ENCODE assay signal across 8 cellular contexts in genomic region chr17:67520282-67520906, GRCh38.
DNase-seq lines count a peak whose midpoint lies in the region; FAIRE-seq and TF ChIP-seq lines count a peak whose summit lies in the region.

No MANE protein-coding gene starts in this region.

- no peak for FAIRE-seq in D721Med (lab: Jason Lieb, UNC)

- no peak overlapping the region for H3K27ac ChIP-seq in fibroblast of lung (ENCODE audit: insufficient read depth, low read length)
- H3K27ac ChIP-seq in skeletal muscle tissue (ENCODE audit: low read depth, low read length), result no peak overlapping the region
- no peak overlapping the region for H3K27ac ChIP-seq in MM.1S (ENCODE audit: low read length)

- H3K79me2 ChIP-seq in fibroblast of lung (ENCODE audit: control insufficient read depth, insufficient read depth, low read length) (no peaks in the 10 kb centered on the region), MM.1S (ENCODE audit: low read length) (peaks cover 3% of the 10 kb centered on the region; the same call in 1 of the 2 replicates)

- DNase-seq in GM12865 (ENCODE audit: low read depth), result peak; percentile 76
- DNase-seq in NCI-H69 (lab: John Stamatoyannopoulos, UW), result peak; percentile 44
- DNase-seq in fibroblast of lung (ENCODE audit: low read depth in 2 of 2), result peak; percentile 70 to 84
- no peak for DNase-seq in D721Med (ENCODE audit: insufficient read length, low spot score)
- DNase-seq in erythroblast (lab: John Stamatoyannopoulos, UW), result no peak
- DNase-seq in MM.1S, result no peak
- no peak for DNase-seq in NAMALWA (ENCODE audit: low spot score)

- H3K27me3 ChIP-seq in fibroblast of lung (ENCODE audit: control insufficient read depth, insufficient read depth, low read length), result no peaks in the 10 kb centered on the region
- peaks cover 0 to 4% (median 0%) of the 10 kb centered on the region in 3 donors for H3K27me3 ChIP-seq in skeletal muscle tissue (ENCODE audit: control insufficient read depth in 3 of 3, insufficient read depth in 3 of 3, low read length in 3 of 3)
- no peaks in the 10 kb centered on the region for H3K27me3 ChIP-seq in MM.1S (replicated peaks; ENCODE audit: insufficient read depth, low read length)

- H3K36me3 ChIP-seq in fibroblast of lung (ENCODE audit: control insufficient read depth, insufficient read depth, low read length), result no peaks in the 10 kb centered on the region
- H3K36me3 ChIP-seq in skeletal muscle tissue (ENCODE audit: control insufficient read depth in 3 of 3, insufficient read depth in 3 of 3, low read length in 3 of 3), result no peaks in the 10 kb centered on the region
- no peaks in the 10 kb centered on the region for H3K36me3 ChIP-seq in MM.1S (replicated peaks; ENCODE audit: insufficient read depth, low read length)

- H4K20me1 ChIP-seq in fibroblast of lung (ENCODE audit: control insufficient read depth, extremely low read depth, insufficient read depth, low read length) (no peaks in the 10 kb centered on the region), MM.1S (ENCODE audit: insufficient read depth, low read length) (no peaks in the 10 kb centered on the region)

- H3K4me3 ChIP-seq in GM12865 (ENCODE audit: low read depth, low read length) (peak overlapping the region; percentile 29), fibroblast of lung (replicated peaks in 1 of 4; ENCODE audit: control extremely low read depth in 1 of 4, insufficient read depth in 1 of 4, low read depth in 3 of 4, low read length in 4 of 4) (peak overlapping the region in 2 of 4 experiments; percentile 24 to 35), skeletal muscle tissue (ENCODE audit: low read length in 3 of 3) (peak overlapping the region; percentile 54 to 61 (median 55)), MM.1S (ENCODE audit: low read length) (no peak overlapping the region)

- TF ChIP-seq CTCF in GM12865 (IDR thresholded peaks at IDR 0.05; ENCODE audit: insufficient read depth, low read depth, low read length, missing control alignments) (no peak), fibroblast of lung (conservative IDR thresholded peaks at IDR 0.05 in 1 of 2, IDR thresholded peaks at IDR 0.05 in 1 of 2; ENCODE audit: low read depth in 1 of 2, low read length in 2 of 2) (no peak), D721Med (IDR thresholded peaks at IDR 0.05; ENCODE audit: insufficient read depth, missing control alignments) (no peak), MM.1S (IDR thresholded peaks at IDR 0.05; ENCODE audit: low read length) (no peak)

- H2AFZ ChIP-seq in fibroblast of lung (ENCODE audit: low read length) (no peak overlapping the region), MM.1S (ENCODE audit: low read length) (no peak overlapping the region)

- no peaks in the 10 kb centered on the region for H3K9me2 ChIP-seq in MM.1S (replicated peaks; ENCODE audit: insufficient read depth, low read length)

- no peak for TF ChIP-seq POLR2A in erythroblast (IDR thresholded peaks at IDR 0.05; ENCODE audit: low read length)

- H3K4me1 ChIP-seq in fibroblast of lung (ENCODE audit: control insufficient read depth, extremely low read depth, insufficient read depth, low read length) (peaks cover 6% of the 10 kb centered on the region), skeletal muscle tissue (ENCODE audit: control insufficient read depth in 3 of 3, insufficient read depth in 3 of 3, low read length in 3 of 3) (peaks cover 11 to 27% (median 20%) of the 10 kb centered on the region in 3 donors), MM.1S (ENCODE audit: low read length) (peaks cover under 1% of the 10 kb centered on the region; the same call in 1 of the 2 replicates)

- no peak overlapping the region for H3K9ac ChIP-seq in fibroblast of lung (ENCODE audit: insufficient read depth, low read length)
- peak overlapping the region in 2 of 3 donors; percentile 28 to 51 for H3K9ac ChIP-seq in skeletal muscle tissue (ENCODE audit: low read depth in 1 of 3, low read length in 3 of 3)
- no peak overlapping the region for H3K9ac ChIP-seq in MM.1S (ENCODE audit: low read length)

- no peaks in the 10 kb centered on the region for H3F3A ChIP-seq in MM.1S (ENCODE audit: insufficient read depth, low read length)

- H3K9me3 ChIP-seq in fibroblast of lung (ENCODE audit: control insufficient read depth, insufficient read depth, low read depth, low read length), result no peaks in the 10 kb centered on the region
- no peaks in the 10 kb centered on the region for H3K9me3 ChIP-seq in skeletal muscle tissue (ENCODE audit: control insufficient read depth in 3 of 3, low read length in 3 of 3)
- no peaks in the 10 kb centered on the region for H3K9me3 ChIP-seq in MM.1S (replicated peaks; ENCODE audit: insufficient read depth, low read length)

- peak overlapping the region; percentile 88 for H3K4me2 ChIP-seq in fibroblast of lung (ENCODE audit: extremely low read depth, insufficient read depth, low read length)
- H3K4me2 ChIP-seq in MM.1S (ENCODE audit: low read depth, low read length), result no peak overlapping the region

Comparison
In these comparisons a context has a peak if more than half of its experiments do, and no peak if none do; other contexts are left out.
1. DNase-seq: peak in GM12865 (single experiment), NCI-H69 (single experiment) and fibroblast of lung (2 of 2); none in D721Med (single experiment), erythroblast (0 of 2), MM.1S (single experiment) and NAMALWA (single experiment).
2. H3K9ac ChIP-seq: peak in skeletal muscle tissue (2 of 3); none in fibroblast of lung (single experiment) and MM.1S (single experiment).